24 cellular contexts compared by ENCODE assay signal in genomic region chr13:73177911-73178565, GRCh38.
"Had no signal": no experiment of that assay in that cellular context is flagged by ENCODE, and none has a peak within 500 bp of the region (broad histone marks: within the 10 kb centered on the region; RNA-seq: fewer than 3 reads in every experiment).

No MANE protein-coding gene starts in this region.

- H3K4me3 Mint-ChIP-seq: immature natural killer cell; natural killer cell; neural progenitor cell; stimulated activated effector memory CD8-positive, alpha-beta T cell treated with anti-CD3 and anti-CD28 coated beads, Interleukin-12 subunit alpha, Interleukin-12 subunit beta, amount 100 ng/mL, for 72 hours; stimulated activated naive CD8-positive, alpha-beta T cell treated with anti-CD3 and anti-CD28 coated beads, Interleukin-15, Interleukin-2, amounts not matched to agents 100 ng/mL and 50 ng/mL, for 24 hours had no signal

- H3K27ac Mint-ChIP-seq: immature natural killer cell; natural killer cell; neural progenitor cell; stimulated activated effector memory CD8-positive, alpha-beta T cell treated with anti-CD3 and anti-CD28 coated beads, Interleukin-12 subunit alpha, Interleukin-12 subunit beta, amount 100 ng/mL, for 72 hours; stimulated activated naive CD8-positive, alpha-beta T cell treated with anti-CD3 and anti-CD28 coated beads, Interleukin-15, Interleukin-2, amounts not matched to agents 100 ng/mL and 50 ng/mL, for 24 hours had no signal

- H3K9me3 Mint-ChIP-seq: immature natural killer cell; natural killer cell; neural progenitor cell; stimulated activated effector memory CD8-positive, alpha-beta T cell treated with anti-CD3 and anti-CD28 coated beads, Interleukin-12 subunit alpha, Interleukin-12 subunit beta, amount 100 ng/mL, for 72 hours; stimulated activated naive CD8-positive, alpha-beta T cell treated with anti-CD3 and anti-CD28 coated beads, Interleukin-15, Interleukin-2, amounts not matched to agents 100 ng/mL and 50 ng/mL, for 24 hours had no signal

- ATAC-seq: gastroesophageal sphincter, natural killer cell, right lobe of liver had no signal

- H3K4me1 Mint-ChIP-seq: immature natural killer cell; natural killer cell; neural progenitor cell; stimulated activated effector memory CD8-positive, alpha-beta T cell treated with anti-CD3 and anti-CD28 coated beads, Interleukin-12 subunit alpha, Interleukin-12 subunit beta, amount 100 ng/mL, for 72 hours had no signal

- H3K36me3 Mint-ChIP-seq: immature natural killer cell; natural killer cell; neural progenitor cell; stimulated activated effector memory CD8-positive, alpha-beta T cell treated with anti-CD3 and anti-CD28 coated beads, Interleukin-12 subunit alpha, Interleukin-12 subunit beta, amount 100 ng/mL, for 72 hours had no signal

- DNase-seq: cerebellar nuclear complex; cortex of kidney; dorsolateral prefrontal cortex; effector CD8-positive, alpha-beta T cell; foreskin fibroblast; glutamatergic neuron; immature natural killer cell; kidney; mesendoderm; natural killer cell; nucleus accumbens; pancreas; retina; right lobe of liver; stimulated activated CD4-positive, alpha-beta T cell treated with anti-CD3 and anti-CD28 coated beads, Interleukin-4, amount 100 ng/mL, for 1 hour; stimulated activated CD8-positive, alpha-beta memory T cell treated with anti-CD3 and anti-CD28 coated beads, Interleukin-4, amount 100 ng/mL, for 48 hours; testis had no signal

- H3K27me3 Mint-ChIP-seq: stimulated activated naive CD8-positive, alpha-beta T cell treated with anti-CD3 and anti-CD28 coated beads, Interleukin-15, Interleukin-2, amounts not matched to agents 100 ng/mL and 50 ng/mL, for 24 hours had no signal

- H3K27ac ChIP-seq: dorsolateral prefrontal cortex, esophagus muscularis mucosa, gastroesophageal sphincter, neural progenitor cell, pancreas, prostate gland, right lobe of liver, testis, tibial nerve had no signal
